ENCODE assay signal across 1 cellular context in the genomic region with DNA sequence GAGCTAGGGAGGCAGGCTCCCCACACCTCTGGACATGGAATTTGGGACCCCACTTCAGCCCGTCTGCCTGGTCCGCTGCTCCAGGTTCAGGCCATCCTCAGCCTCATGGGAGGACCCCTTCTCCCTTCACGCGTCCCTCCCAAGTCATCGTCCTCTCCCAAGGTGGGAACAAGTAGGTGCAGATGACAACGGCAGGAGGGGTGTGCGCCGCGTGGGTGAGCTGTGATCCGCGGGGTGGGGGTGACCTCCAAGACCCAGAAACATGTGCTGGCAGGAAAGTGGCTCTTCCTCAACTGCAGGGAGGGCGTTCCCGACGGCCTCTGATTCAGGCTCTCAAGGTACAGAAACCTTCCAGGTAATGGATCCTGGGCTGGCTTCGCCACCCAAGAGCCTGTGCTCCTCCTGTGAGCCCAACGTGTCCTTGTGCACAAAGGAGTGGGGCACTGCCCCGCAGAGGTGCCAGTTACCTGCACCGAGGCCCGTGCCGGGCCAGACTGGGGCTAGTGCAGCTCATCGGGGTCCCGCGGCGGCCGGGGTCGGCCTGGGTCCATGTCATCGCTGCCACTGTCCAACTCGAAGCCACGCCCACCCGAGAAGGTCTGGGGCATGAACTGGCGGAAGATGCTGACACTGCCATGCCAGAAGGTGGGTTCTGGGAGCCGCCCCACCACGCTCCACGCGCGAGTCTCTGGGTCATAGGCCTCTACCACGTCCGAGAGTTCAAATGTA.
TF ChIP-seq lines count a peak whose summit lies in the region.

No MANE protein-coding gene starts in this region.

TF ChIP-seq in HepG2, 621 proteins besides CTCF, POLR2A, EP300 and RAD21:
- peak; percentile 28 for TF ChIP-seq AGO1 (IDR thresholded peaks at IDR 0.05; ENCODE audit: low read depth, low read length, poor library complexity, severe bottlenecking)
- no peak for TF ChIP-seq CEBPG (CRISPR knock-in tag; IDR thresholded peaks at IDR 0.05)
- no peak for TF ChIP-seq MTF1 (CRISPR knock-in tag; IDR thresholded peaks at IDR 0.05)
- TF ChIP-seq AGO2 (optimal IDR thresholded peaks at IDR 0.05; ENCODE audit: low read depth, low read length): peak; percentile 79
- TF ChIP-seq RBFOX2 (IDR thresholded peaks at IDR 0.05; ENCODE audit: low read depth, low read length): peak; percentile 74
- TF ChIP-seq, protein P1, sequence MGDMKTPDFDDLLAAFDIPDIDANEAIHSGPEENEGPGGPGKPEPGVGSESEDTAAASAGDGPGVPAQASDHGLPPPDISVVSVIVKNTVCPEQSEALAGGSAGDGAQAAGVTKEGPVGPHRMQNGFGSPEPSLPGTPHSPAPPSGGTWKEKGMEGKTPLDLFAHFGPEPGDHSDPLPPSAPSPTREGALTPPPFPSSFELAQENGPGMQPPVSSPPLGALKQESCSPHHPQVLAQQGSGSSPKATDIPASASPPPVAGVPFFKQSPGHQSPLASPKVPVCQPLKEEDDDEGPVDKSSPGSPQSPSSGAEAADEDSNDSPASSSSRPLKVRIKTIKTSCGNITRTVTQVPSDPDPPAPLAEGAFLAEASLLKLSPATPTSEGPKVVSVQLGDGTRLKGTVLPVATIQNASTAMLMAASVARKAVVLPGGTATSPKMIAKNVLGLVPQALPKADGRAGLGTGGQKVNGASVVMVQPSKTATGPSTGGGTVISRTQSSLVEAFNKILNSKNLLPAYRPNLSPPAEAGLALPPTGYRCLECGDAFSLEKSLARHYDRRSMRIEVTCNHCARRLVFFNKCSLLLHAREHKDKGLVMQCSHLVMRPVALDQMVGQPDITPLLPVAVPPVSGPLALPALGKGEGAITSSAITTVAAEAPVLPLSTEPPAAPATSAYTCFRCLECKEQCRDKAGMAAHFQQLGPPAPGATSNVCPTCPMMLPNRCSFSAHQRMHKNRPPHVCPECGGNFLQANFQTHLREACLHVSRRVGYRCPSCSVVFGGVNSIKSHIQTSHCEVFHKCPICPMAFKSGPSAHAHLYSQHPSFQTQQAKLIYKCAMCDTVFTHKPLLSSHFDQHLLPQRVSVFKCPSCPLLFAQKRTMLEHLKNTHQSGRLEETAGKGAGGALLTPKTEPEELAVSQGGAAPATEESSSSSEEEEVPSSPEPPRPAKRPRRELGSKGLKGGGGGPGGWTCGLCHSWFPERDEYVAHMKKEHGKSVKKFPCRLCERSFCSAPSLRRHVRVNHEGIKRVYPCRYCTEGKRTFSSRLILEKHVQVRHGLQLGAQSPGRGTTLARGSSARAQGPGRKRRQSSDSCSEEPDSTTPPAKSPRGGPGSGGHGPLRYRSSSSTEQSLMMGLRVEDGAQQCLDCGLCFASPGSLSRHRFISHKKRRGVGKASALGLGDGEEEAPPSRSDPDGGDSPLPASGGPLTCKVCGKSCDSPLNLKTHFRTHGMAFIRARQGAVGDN (CRISPR knock-in tag; IDR thresholded peaks at IDR 0.05): no peak; the same call in 1 of the 2 replicates
